Comparison of ENCODE assay signal across 21 cellular contexts in the genomic region with DNA sequence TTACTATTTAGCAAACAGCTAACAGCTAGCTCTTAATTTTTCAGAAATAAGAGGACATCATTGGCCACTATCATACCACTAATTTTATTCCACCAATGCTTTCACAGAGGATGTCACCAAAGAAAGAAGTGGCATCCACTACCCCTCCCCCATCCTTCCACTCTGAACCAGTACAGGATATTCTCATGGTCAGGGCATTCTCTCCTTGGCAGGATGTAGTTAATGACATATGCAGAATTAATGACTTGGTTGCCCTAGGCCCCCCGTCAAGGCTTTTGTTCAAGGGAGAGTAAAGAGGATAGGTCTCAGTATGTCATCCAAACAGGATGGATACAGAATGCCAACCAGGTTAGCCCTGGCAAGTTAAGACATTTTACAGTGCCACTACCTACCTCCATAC. TPM values are rescaled to one million over a fixed set of nuclear protein-coding genes. Genes with fewer than 3 reads are reported as not detected.
DNase-seq lines count a peak whose midpoint lies in the region; ATAC-seq, FAIRE-seq and TF ChIP-seq lines count a peak whose summit lies in the region.
"Had no signal": no experiment of that assay in that cellular context is flagged by ENCODE, and none has a peak within 500 bp of the region (broad histone marks: within the 10 kb centered on the region; RNA-seq: fewer than 3 reads in every experiment).

No MANE protein-coding gene starts in this region.

- H3K4me1 Mint-ChIP-seq in activated CD8-positive, alpha-beta memory T cell treated with anti-CD3 and anti-CD28 coated beads, Interleukin-2, amount 10 ng/mL, durations not matched to agents 7 days and 5 days, result peaks cover 24% of the 10 kb centered on the region
- peaks cover 31% of the 10 kb centered on the region for H3K4me1 Mint-ChIP-seq in endothelial cell (ENCODE audit: unreplicated experiment)
- peaks cover 8% of the 10 kb centered on the region for H3K4me1 Mint-ChIP-seq in nephron progenitor cell

- no peaks in the 10 kb centered on the region for H3K27me3 Mint-ChIP-seq in activated CD8-positive, alpha-beta memory T cell treated with anti-CD3 and anti-CD28 coated beads, Interleukin-2, amount 10 ng/mL, durations not matched to agents 7 days and 5 days
- H3K27me3 Mint-ChIP-seq in endothelial cell (ENCODE audit: unreplicated experiment) (peaks cover 9% of the 10 kb centered on the region), nephron progenitor cell (ENCODE audit: low read depth, poor library complexity) (no peaks in the 10 kb centered on the region)

- H3K4me3 ChIP-seq in Jurkat, Clone E6-1 (ENCODE audit: low read length), result no peak overlapping the region
- H3K4me3 ChIP-seq: hepatocyte, pancreas, SJSA1 had no signal

- DNase-seq in activated CD8-positive, alpha-beta memory T cell treated with anti-CD3 and anti-CD28 coated beads, Interleukin-2, amount 10 ng/mL, durations not matched to agents 7 days and 5 days, result no peak
- no peak for DNase-seq in activated CD8-positive, alpha-beta memory T cell treated with anti-CD3 and anti-CD28 coated beads for 24 hours
- DNase-seq in Jurkat, Clone E6-1 (ENCODE audit: low read depth, low spot score), result peak; percentile 27
- peak; percentile 35 for DNase-seq in endothelial cell (ENCODE audit: low spot score)
- DNase-seq in nephron progenitor cell, result no peak
- no peak for DNase-seq in Right ventricle myocardium inferior (ENCODE audit: missing footprints)
- DNase-seq in RCC 7860 (ENCODE audit: low spot score), result no peak
- DNase-seq: activated CD4-positive, alpha-beta T cell treated with anti-CD3 and anti-CD28 coated beads for 4 hours; amniotic stem cell; Caco-2; central memory CD4-positive, alpha-beta T cell; effector CD8-positive, alpha-beta T cell; NCI-H1694 treated with DMSO at 0.1 percent for 48 hours; NCI-H446; pancreas; stimulated activated CD4-positive, alpha-beta T cell treated with anti-CD3 and anti-CD28 coated beads, Interleukin-4, amount 100 ng/mL, for 1 hour had no signal

- peaks cover 17% of the 10 kb centered on the region for H3K36me3 Mint-ChIP-seq in activated CD8-positive, alpha-beta memory T cell treated with anti-CD3 and anti-CD28 coated beads, Interleukin-2, amount 10 ng/mL, durations not matched to agents 7 days and 5 days
- H3K36me3 Mint-ChIP-seq in endothelial cell (ENCODE audit: low read depth, unreplicated experiment), result no peaks in the 10 kb centered on the region
- H3K36me3 Mint-ChIP-seq in nephron progenitor cell (ENCODE audit: low read depth), result peaks cover 3% of the 10 kb centered on the region

- no peak for FAIRE-seq in RCC 7860 (lab: Jason Lieb, UNC)
- FAIRE-seq: G401.6, pancreas had no signal

- no peaks in the 10 kb centered on the region for H3K9me3 Mint-ChIP-seq in activated CD8-positive, alpha-beta memory T cell treated with anti-CD3 and anti-CD28 coated beads, Interleukin-2, amount 10 ng/mL, durations not matched to agents 7 days and 5 days (ENCODE audit: low read depth)
- H3K9me3 Mint-ChIP-seq in endothelial cell (ENCODE audit: unreplicated experiment) (no peaks in the 10 kb centered on the region), nephron progenitor cell (no peaks in the 10 kb centered on the region)

- intact Hi-C loops in Right ventricle myocardium inferior (cut with DNase I), result loop anchor here (5.0 kb wide), 1 partner anchor 311 kb away; no protein-coding TSS in a partner anchor

- TF ChIP-seq CTCF in endothelial cell (IDR thresholded peaks at IDR 0.05; ENCODE audit: unreplicated experiment) (no peak), nephron progenitor cell (IDR thresholded peaks at IDR 0.05) (no peak)

- peak; percentile 20 for ATAC-seq in activated CD8-positive, alpha-beta memory T cell treated with anti-CD3 and anti-CD28 coated beads, Interleukin-2, amount 10 ng/mL, durations not matched to agents 7 days and 5 days
- ATAC-seq in Right ventricle myocardium inferior, result no peak
- no peak for ATAC-seq in HG03039 (IDR thresholded peaks at IDR 0.05; ENCODE audit: unreplicated experiment)
- ATAC-seq: left lobe of liver, pancreas had no signal

- CTCF ChIA-PET in activated CD8-positive, alpha-beta memory T cell treated with anti-CD3 and anti-CD28 coated beads, Interleukin-2, amount 10 ng/mL, durations not matched to agents 7 days and 5 days (lab: Charles Lee), result no interaction called here

- H3K27ac Mint-ChIP-seq in activated CD8-positive, alpha-beta memory T cell treated with anti-CD3 and anti-CD28 coated beads, Interleukin-2, amount 10 ng/mL, durations not matched to agents 7 days and 5 days, result peak overlapping the region; percentile 32
- peak overlapping the region; percentile 70 for H3K27ac Mint-ChIP-seq in endothelial cell (ENCODE audit: unreplicated experiment)
- H3K27ac Mint-ChIP-seq in nephron progenitor cell, result peak overlapping the region; percentile 59

- no peak overlapping the region for H3K4me3 Mint-ChIP-seq in activated CD8-positive, alpha-beta memory T cell treated with anti-CD3 and anti-CD28 coated beads, Interleukin-2, amount 10 ng/mL, durations not matched to agents 7 days and 5 days
- no peak overlapping the region for H3K4me3 Mint-ChIP-seq in endothelial cell (ENCODE audit: unreplicated experiment)
- H3K4me3 Mint-ChIP-seq in nephron progenitor cell, result no peak overlapping the region

RNA-seq across cellular contexts. Expression of a gene that starts 18.9 kb away (rescaled TPM):
- total RNA-seq in activated CD8-positive, alpha-beta memory T cell treated with anti-CD3 and anti-CD28 coated beads, Interleukin-2, amount 10 ng/mL, durations not matched to agents 7 days and 5 days, result 100 to 1,000 TPM; 127 to 141 TPM
- polyA plus RNA-seq in Jurkat, Clone E6-1 (2012; ENCODE audit: insufficient read depth, insufficient read length), result 157 TPM
- total RNA-seq in endothelial cell (ENCODE audit: unreplicated experiment) (66.3 TPM), Right ventricle myocardium inferior (19.1 TPM)

RNA-seq across cellular contexts. Expression of a gene that starts 57.2 kb away (rescaled TPM):
- total RNA-seq in activated CD8-positive, alpha-beta memory T cell treated with anti-CD3 and anti-CD28 coated beads, Interleukin-2, amount 10 ng/mL, durations not matched to agents 7 days and 5 days, result 100 to 1,000 TPM; 211 to 252 TPM
- polyA plus RNA-seq in Jurkat, Clone E6-1 (2012; ENCODE audit: insufficient read depth, insufficient read length), result 192 TPM
- 206 TPM for total RNA-seq in endothelial cell (ENCODE audit: unreplicated experiment)
- total RNA-seq in Right ventricle myocardium inferior, result 51.8 TPM

Comparison
In these comparisons a context has a peak if more than half of its experiments do, and no peak if none do; other contexts are left out.
1. DNase-seq: peak in Jurkat, Clone E6-1 (single experiment) and endothelial cell (single experiment); none in activated CD8-positive, alpha-beta memory T cell treated with anti-CD3 and anti-CD28 coated beads, Interleukin-2, amount 10 ng/mL, durations not matched to agents 7 days and 5 days (single experiment), activated CD8-positive, alpha-beta memory T cell treated with anti-CD3 and anti-CD28 coated beads for 24 hours (single experiment), nephron progenitor cell (single experiment), Right ventricle myocardium inferior (single experiment) and RCC 7860 (single experiment).
2. Peak in every context shown above with its lines, with median percentiles within 50 percentile points of each other: H3K27ac Mint-ChIP-seq.